Comparison of ENCODE assay signal across 34 cellular contexts in the genomic region with DNA sequence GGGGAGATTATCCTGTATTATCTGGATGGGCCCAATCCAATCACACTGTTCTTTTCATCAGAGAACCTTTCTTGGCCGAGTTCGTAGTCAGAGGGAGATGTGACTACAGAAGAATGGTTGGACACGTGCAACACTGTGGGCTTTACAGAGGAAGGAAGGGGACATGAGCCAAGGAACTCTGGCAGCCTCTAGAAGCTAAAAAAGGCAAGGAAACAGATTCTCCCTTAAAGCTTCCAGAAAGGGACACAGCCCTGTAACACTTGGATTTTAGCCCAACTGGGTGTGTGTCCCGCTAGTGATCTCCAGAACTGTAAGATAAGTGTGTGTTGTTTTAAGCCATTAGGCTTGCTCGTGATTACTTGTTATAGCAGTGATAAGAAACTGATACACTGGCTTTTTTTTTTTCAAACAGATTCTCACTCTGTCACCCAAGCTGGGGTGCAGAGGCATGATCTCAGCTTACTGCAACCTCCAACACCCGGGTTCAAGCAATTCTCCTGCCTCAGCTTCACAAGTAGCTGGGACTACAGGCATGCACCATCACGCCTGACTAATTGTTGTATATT.
"Had no signal": no experiment of that assay in that cellular context is flagged by ENCODE, and none has a peak within 500 bp of the region (broad histone marks: within the 10 kb centered on the region; RNA-seq: fewer than 3 reads in every experiment).

No MANE protein-coding gene starts in this region.

- H3K36me3 ChIP-seq: ascending aorta, breast epithelium, cardiac muscle cell, colonic mucosa, esophagus squamous epithelium, heart left ventricle, WERI-Rb-1 had no signal

- H3K27ac ChIP-seq: ascending aorta, breast epithelium, cardiac muscle cell, colonic mucosa, dorsolateral prefrontal cortex, esophagus squamous epithelium, heart left ventricle, WERI-Rb-1 had no signal

- H3K9me3 ChIP-seq: colonic mucosa, esophagus squamous epithelium had no signal

- H3K27me3 Mint-ChIP-seq: activated CD4-positive, alpha-beta memory T cell treated with anti-CD3 and anti-CD28 coated beads for 36 hours had no signal

- H3K9me3 Mint-ChIP-seq: activated B cell treated with CpG ODN at 0.5 μM for 24 hours; activated CD4-positive, alpha-beta memory T cell treated with anti-CD3 and anti-CD28 coated beads for 36 hours; activated naive CD4-positive, alpha-beta T cell treated with anti-CD3 and anti-CD28 coated beads, Interleukin-2, amount 10 ng/mL, durations not matched to agents 7 days and 5 days; activated naive CD4-positive, alpha-beta T cell treated with anti-CD3 and anti-CD28 coated beads, Interleukin-2, amount 50 U/mL, for 72 hours; activated naive CD8-positive, alpha-beta T cell treated with anti-CD3 and anti-CD28 coated beads, Interleukin-2, amount 10 ng/mL, durations not matched to agents 7 days and 5 days; activated T-cell treated with anti-CD3 and anti-CD28 coated beads, Interleukin-2, amount 50 U/mL, for 72 hours; effector memory CD8-positive, alpha-beta T cell; T-helper 2 cell treated with Interferon-gamma antibody and Interleukin-4, amounts not matched to agents 5 μg/mL and 100 μg/mL, for 36 hours had no signal

- H3K4me3 Mint-ChIP-seq: activated B cell treated with CpG ODN at 0.5 μM for 24 hours; activated CD4-positive, alpha-beta memory T cell treated with anti-CD3 and anti-CD28 coated beads for 36 hours; activated CD8-positive, alpha-beta memory T cell treated with anti-CD3 and anti-CD28 coated beads, Interleukin-2, amount 10 ng/mL, durations not matched to agents 7 days and 5 days; activated CD8-positive, alpha-beta T cell treated with anti-CD3 and anti-CD28 coated beads, Interleukin-2, amount 10 ng/mL, durations not matched to agents 7 days and 5 days; activated naive CD4-positive, alpha-beta T cell treated with anti-CD3 and anti-CD28 coated beads, Interleukin-2, amount 10 ng/mL, durations not matched to agents 7 days and 5 days; activated naive CD8-positive, alpha-beta T cell treated with anti-CD3 and anti-CD28 coated beads, Interleukin-2, amount 10 ng/mL, durations not matched to agents 7 days and 5 days; activated T-cell treated with anti-CD3 and anti-CD28 coated beads, Interleukin-2, amount 50 U/mL, for 72 hours; brain; effector memory CD8-positive, alpha-beta T cell; T-helper 17 cell; T-helper 2 cell treated with Interferon-gamma antibody and Interleukin-4, amounts not matched to agents 5 μg/mL and 100 μg/mL, for 36 hours had no signal

- H3K4me3 ChIP-seq: ascending aorta, breast epithelium, cardiac muscle cell, colonic mucosa, dorsolateral prefrontal cortex, esophagus squamous epithelium, heart left ventricle had no signal

- DNase-seq: activated B cell treated with CpG ODN at 0.5 μM for 24 hours; activated CD4-positive, alpha-beta memory T cell treated with anti-CD3 and anti-CD28 coated beads for 36 hours; activated CD4-positive, alpha-beta T cell treated with anti-CD3 and anti-CD28 coated beads for 48 hours; activated CD4-positive, alpha-beta T cell treated with anti-CD3 and anti-CD28 coated beads, Interleukin-2, amount 50 U/mL, for 1 hour; activated CD8-positive, alpha-beta memory T cell treated with anti-CD3 and anti-CD28 coated beads, Interleukin-2, amount 10 ng/mL, durations not matched to agents 7 days and 5 days; activated CD8-positive, alpha-beta memory T cell treated with anti-CD3 and anti-CD28 coated beads, Interleukin-2, amount 50 U/mL, for 4 hours; activated CD8-positive, alpha-beta T cell treated with anti-CD3 and anti-CD28 coated beads, Interleukin-2, amount 10 ng/mL, durations not matched to agents 7 days and 5 days; activated gamma-delta T cell; activated naive CD4-positive, alpha-beta T cell; activated naive CD4-positive, alpha-beta T cell treated with anti-CD3 and anti-CD28 coated beads, Interleukin-2, amount 10 ng/mL, durations not matched to agents 7 days and 5 days; activated naive CD8-positive, alpha-beta T cell treated with anti-CD3 and anti-CD28 coated beads, Interleukin-2, amount 10 ng/mL, durations not matched to agents 7 days and 5 days; activated T-cell treated with anti-CD3 and anti-CD28 coated beads, Interleukin-2, amount 50 U/mL, for 1 hour; activated T-cell treated with anti-CD3 and anti-CD28 coated beads, Interleukin-2, amount 50 U/mL, for 72 hours; central memory CD4-positive, alpha-beta T cell; cerebellar nuclear complex; colonic mucosa; dorsolateral prefrontal cortex; effector CD4-positive, alpha-beta T cell; effector memory CD8-positive, alpha-beta T cell; esophagus squamous epithelium; foreskin fibroblast; glutamatergic neuron; heart left ventricle; T-helper 1 cell; T-helper 17 cell; T1000; WERI-Rb-1 had no signal

- H3K36me3 Mint-ChIP-seq: activated CD4-positive, alpha-beta memory T cell treated with anti-CD3 and anti-CD28 coated beads for 36 hours; activated CD8-positive, alpha-beta memory T cell treated with anti-CD3 and anti-CD28 coated beads, Interleukin-2, amount 10 ng/mL, durations not matched to agents 7 days and 5 days; activated naive CD4-positive, alpha-beta T cell treated with anti-CD3 and anti-CD28 coated beads, Interleukin-2, amount 10 ng/mL, durations not matched to agents 7 days and 5 days; activated naive CD8-positive, alpha-beta T cell treated with anti-CD3 and anti-CD28 coated beads, Interleukin-2, amount 10 ng/mL, durations not matched to agents 7 days and 5 days; brain had no signal

- H3K4me1 ChIP-seq: ascending aorta, breast epithelium, colonic mucosa, esophagus squamous epithelium, heart left ventricle had no signal

- H3K4me1 Mint-ChIP-seq: activated B cell treated with CpG ODN at 0.5 μM for 24 hours; activated CD8-positive, alpha-beta memory T cell treated with anti-CD3 and anti-CD28 coated beads, Interleukin-2, amount 10 ng/mL, durations not matched to agents 7 days and 5 days; brain had no signal

- ATAC-seq: activated CD4-positive, CD25-positive, alpha-beta regulatory T cell treated with anti-CD3 and anti-CD28 coated beads, Interleukin-2, amount 50 U/mL, for 24 hours; activated CD8-positive, alpha-beta memory T cell treated with anti-CD3 and anti-CD28 coated beads, Interleukin-2, amount 10 ng/mL, durations not matched to agents 7 days and 5 days; activated CD8-positive, alpha-beta T cell treated with anti-CD3 and anti-CD28 coated beads, Interleukin-2, amount 10 ng/mL, durations not matched to agents 7 days and 5 days; activated naive CD4-positive, alpha-beta T cell treated with anti-CD3 and anti-CD28 coated beads, Interleukin-2, amount 50 U/mL, for 72 hours; activated T-cell treated with anti-CD3 and anti-CD28 coated beads, Interleukin-2, amount 50 U/mL, for 72 hours; effector memory CD8-positive, alpha-beta T cell; T-helper 17 cell had no signal
